Comparison of ENCODE assay signal across 18 cellular contexts in the genomic region with DNA sequence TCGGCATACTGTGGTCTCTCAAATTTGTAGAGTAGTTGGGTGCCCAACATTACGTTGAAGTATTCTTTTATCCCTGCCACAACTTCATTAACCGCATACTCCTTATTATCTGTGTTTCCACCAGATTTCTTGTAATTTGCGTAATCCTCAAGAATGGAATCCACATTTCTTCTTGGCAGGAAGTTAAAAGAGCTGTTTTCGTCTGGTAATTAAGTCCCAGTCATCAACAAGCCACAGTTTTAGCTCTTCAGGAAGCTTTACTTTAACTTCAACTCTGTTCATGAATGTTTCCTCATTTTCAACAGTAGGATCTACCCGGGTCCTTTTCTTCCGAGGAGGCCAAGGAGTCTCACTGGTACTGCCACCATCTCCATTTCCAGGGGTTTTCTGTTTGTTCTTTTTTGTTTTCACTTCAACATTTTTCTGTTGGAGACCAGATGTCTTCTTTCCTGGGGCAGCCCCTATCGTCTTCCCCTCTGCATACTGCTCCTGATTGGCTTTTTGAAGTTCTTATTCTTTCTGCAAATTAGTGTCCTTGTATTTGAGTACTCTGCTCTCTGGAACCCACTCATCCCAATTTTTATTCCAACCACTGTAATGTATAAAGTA. TPM values are rescaled to one million over a fixed set of nuclear protein-coding genes. Genes with fewer than 3 reads are reported as not detected.
DNase-seq lines count a peak whose midpoint lies in the region; ATAC-seq lines count a peak whose summit lies in the region.
"Had no signal": no experiment of that assay in that cellular context is flagged by ENCODE, and none has a peak within 500 bp of the region (broad histone marks: within the 10 kb centered on the region; RNA-seq: fewer than 3 reads in every experiment).

No MANE protein-coding gene starts in this region.

- peaks cover 9% of the 10 kb centered on the region for H3K9me3 Mint-ChIP-seq in T-helper 1 cell treated with Interleukin-12 subunit alpha and Interleukin-12 subunit beta and Interleukin-4 antibody, amounts not matched to agents 30 μg/mL and 1 μg/mL, for 36 hours
- peaks cover 3% of the 10 kb centered on the region for H3K9me3 Mint-ChIP-seq in activated naive CD8-positive, alpha-beta T cell (ENCODE audit: low read depth)
- peaks cover 0 to 4% (median 0%) of the 10 kb centered on the region in 7 donors for H3K9me3 Mint-ChIP-seq in naive B cell
- H3K9me3 Mint-ChIP-seq: HFFc6; natural killer cell treated with Interleukin-12 subunit alpha and Interleukin-12 subunit beta and Interleukin-15 and Interleukin-18, amount 100 ng/mL, for 72 hours had no signal

- peak; percentile 70 to 81 for ATAC-seq in naive B cell (ENCODE audit: low read depth in 2 of 2)
- ATAC-seq: natural killer cell treated with Interleukin-12 subunit alpha and Interleukin-12 subunit beta and Interleukin-15 and Interleukin-18, amount 100 ng/mL, for 72 hours had no signal

- peaks cover 62% of the 10 kb centered on the region for H3K36me3 Mint-ChIP-seq in T-helper 1 cell treated with Interleukin-12 subunit alpha and Interleukin-12 subunit beta and Interleukin-4 antibody, amounts not matched to agents 30 μg/mL and 1 μg/mL, for 36 hours (ENCODE audit: low read depth)
- peaks cover 41% of the 10 kb centered on the region for H3K36me3 Mint-ChIP-seq in activated naive CD8-positive, alpha-beta T cell
- H3K36me3 Mint-ChIP-seq in naive B cell: no peaks in the 10 kb centered on the region

- peaks cover 36% of the 10 kb centered on the region for H3K4me1 Mint-ChIP-seq in T-helper 1 cell treated with Interleukin-12 subunit alpha and Interleukin-12 subunit beta and Interleukin-4 antibody, amounts not matched to agents 30 μg/mL and 1 μg/mL, for 36 hours (ENCODE audit: low read depth)
- peaks cover 70% of the 10 kb centered on the region for H3K4me1 Mint-ChIP-seq in activated naive CD8-positive, alpha-beta T cell (ENCODE audit: low read depth)
- peaks cover 8 to 15% (median 9%) of the 10 kb centered on the region in 3 donors for H3K4me1 Mint-ChIP-seq in naive B cell

- intact Hi-C loops in posterior vena cava (cut with DNase I): no loop called here

- DNase-seq in T-helper 1 cell: no peak
- DNase-seq in MV-4-11 (lab: John Stamatoyannopoulos, UW): peak; percentile 77
- peak; percentile 25 for DNase-seq in naive B cell
- no peak for DNase-seq in NCI-H748 (lab: John Stamatoyannopoulos, UW; ENCODE audit: unreplicated experiment)
- no peak for DNase-seq in posterior vena cava (ENCODE audit: low spot score)
- no peak for DNase-seq in DMS 273 (lab: John Stamatoyannopoulos, UW; ENCODE audit: unreplicated experiment)
- DNase-seq: 8988T; activated CD4-positive, alpha-beta T cell treated with anti-CD3 and anti-CD28 coated beads for 1 hour; amygdala; cerebellar nuclear complex; HFFc6; MM.1S; NCI-H2081 treated with DMSO at 0.1 percent for 48 hours; NCI-H69 had no signal

- peak overlapping the region; percentile 36 for H3K27ac Mint-ChIP-seq in T-helper 1 cell treated with Interleukin-12 subunit alpha and Interleukin-12 subunit beta and Interleukin-4 antibody, amounts not matched to agents 30 μg/mL and 1 μg/mL, for 36 hours
- H3K27ac Mint-ChIP-seq in activated naive CD8-positive, alpha-beta T cell: peak overlapping the region; percentile 94
- peak overlapping the region; percentile 8 to 95 (median 53) for H3K27ac Mint-ChIP-seq in naive B cell
- H3K27ac Mint-ChIP-seq: HFFc6 had no signal

- no peak overlapping the region for H3K4me3 Mint-ChIP-seq in T-helper 1 cell treated with Interleukin-12 subunit alpha and Interleukin-12 subunit beta and Interleukin-4 antibody, amounts not matched to agents 30 μg/mL and 1 μg/mL, for 36 hours
- H3K4me3 Mint-ChIP-seq in activated naive CD8-positive, alpha-beta T cell: peak overlapping the region; percentile 42
- H3K4me3 Mint-ChIP-seq in naive B cell: peak overlapping the region in 3 of 8 donors; percentile 4 to 57 (median 26)
- H3K4me3 Mint-ChIP-seq: HFFc6; natural killer cell treated with Interleukin-12 subunit alpha and Interleukin-12 subunit beta and Interleukin-15 and Interleukin-18, amount 100 ng/mL, for 72 hours had no signal

- no peaks in the 10 kb centered on the region for H3K27me3 Mint-ChIP-seq in T-helper 1 cell treated with Interleukin-12 subunit alpha and Interleukin-12 subunit beta and Interleukin-4 antibody, amounts not matched to agents 30 μg/mL and 1 μg/mL, for 36 hours (ENCODE audit: low read depth)
- H3K27me3 Mint-ChIP-seq in activated naive CD8-positive, alpha-beta T cell: no peaks in the 10 kb centered on the region
- H3K27me3 Mint-ChIP-seq in naive B cell: no peaks in the 10 kb centered on the region
- H3K27me3 Mint-ChIP-seq: natural killer cell treated with Interleukin-12 subunit alpha and Interleukin-12 subunit beta and Interleukin-15 and Interleukin-18, amount 100 ng/mL, for 72 hours had no signal

RNA-seq across cellular contexts. Expression of a gene that starts 30.3 kb away (rescaled TPM):
- 1 to 10 TPM in 5 of 6 donors, under 1 TPM in 1; 0.65 to 5.7 (median 1.6) TPM for polyA plus RNA-seq in naive B cell (ENCODE audit: low read depth in 6 of 6)
- 1 to 10 TPM; 2.1 to 2.8 TPM for total RNA-seq in posterior vena cava
- total RNA-seq: RPMI7951 had no signal

Comparison
In these comparisons a context has a peak if more than half of its experiments do, and no peak if none do; other contexts are left out.
1. H3K27ac Mint-ChIP-seq: peak in every context shown above with its lines; median percentile 94 in activated naive CD8-positive, alpha-beta T cell; 53 in naive B cell; 36 in T-helper 1 cell treated with Interleukin-12 subunit alpha and Interleukin-12 subunit beta and Interleukin-4 antibody, amounts not matched to agents 30 μg/mL and 1 μg/mL, for 36 hours.
2. DNase-seq: peak in MV-4-11 (single experiment) and naive B cell (single experiment); none in T-helper 1 cell (0 of 5), NCI-H748 (single experiment), posterior vena cava (single experiment) and DMS 273 (single experiment).